ENCODE assay signal across 12 cellular contexts in the genomic region with DNA sequence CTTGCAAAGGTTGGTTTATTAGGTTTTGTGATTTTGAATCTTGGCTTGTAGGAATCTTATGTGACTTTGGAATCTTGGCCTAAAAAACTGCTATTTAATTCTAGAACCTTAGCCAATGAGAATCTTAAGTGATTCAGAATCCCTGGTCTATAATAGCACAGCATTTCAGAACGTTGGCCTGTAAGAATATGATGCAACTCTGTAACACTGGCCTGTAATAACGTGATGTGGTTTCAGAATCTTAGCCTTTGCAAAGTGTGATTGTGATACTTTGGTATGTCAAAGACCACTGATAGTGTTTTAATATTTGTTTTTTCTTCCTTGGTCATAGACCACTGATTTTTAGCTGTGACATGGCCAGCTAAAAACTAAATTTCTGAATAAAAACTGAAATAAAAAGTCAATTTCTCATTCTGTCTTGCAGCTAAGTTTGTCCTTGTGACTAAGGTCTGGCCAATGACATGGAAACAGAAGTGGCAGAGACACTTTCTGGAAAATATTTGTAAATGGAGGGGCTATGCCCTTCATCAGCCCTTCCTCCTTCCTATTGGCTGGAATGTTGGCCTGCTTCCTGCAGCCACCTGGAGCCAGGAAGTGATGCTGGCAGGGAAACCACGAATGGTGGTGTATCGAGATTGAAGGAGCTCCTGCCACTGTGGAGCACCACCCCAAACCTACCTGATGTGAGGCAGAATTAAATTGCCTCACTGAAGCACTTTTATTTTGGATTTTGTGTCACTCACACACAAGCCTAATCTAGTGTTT. TPM values are rescaled to one million over a fixed set of nuclear protein-coding genes. Genes with fewer than 3 reads are reported as not detected.
DNase-seq lines count a peak whose midpoint lies in the region; TF ChIP-seq lines count a peak whose summit lies in the region.
"Had no signal": no experiment of that assay in that cellular context is flagged by ENCODE, and none has a peak within 500 bp of the region (broad histone marks: within the 10 kb centered on the region; RNA-seq: fewer than 3 reads in every experiment).

No MANE protein-coding gene starts in this region.

- POLR2A ChIA-PET in OCI-LY7 (lab: Charles Lee) = interaction anchor here (0.6 kb wide), 1 partner anchor 54 kb away, joined by 3 read pairs; no protein-coding TSS in a partner anchor

- H3K9me3 ChIP-seq in OCI-LY7 (ENCODE audit: low read length) = peaks cover 8% of the 10 kb centered on the region; the same call in 1 of the 2 replicates
- H3K9me3 ChIP-seq in effector memory CD4-positive, alpha-beta T cell (ENCODE audit: control insufficient read depth, low read length) = no peaks in the 10 kb centered on the region
- H3K9me3 ChIP-seq in MM.1S (replicated peaks; ENCODE audit: insufficient read depth, low read length) = no peaks in the 10 kb centered on the region
- H3K9me3 ChIP-seq: SJCRH30 had no signal

- H3K27ac ChIP-seq in OCI-LY7 (ENCODE audit: low read depth, low read length, poor library complexity, severe bottlenecking) = no peak overlapping the region
- peak overlapping the region; percentile 56 for H3K27ac ChIP-seq in epithelial cell of prostate
- H3K27ac ChIP-seq in effector memory CD4-positive, alpha-beta T cell (ENCODE audit: insufficient read depth, low read length, poor library complexity, severe bottlenecking) = no peak overlapping the region
- no peak overlapping the region for H3K27ac ChIP-seq in MM.1S (ENCODE audit: low read length)
- H3K27ac ChIP-seq: foreskin keratinocyte, SJCRH30 had no signal

- no peaks in the 10 kb centered on the region for H3K27me3 ChIP-seq in effector memory CD4-positive, alpha-beta T cell (replicated peaks; ENCODE audit: control insufficient read depth, insufficient read depth, low read length, poor library complexity, severe bottlenecking)
- no peaks in the 10 kb centered on the region for H3K27me3 ChIP-seq in MM.1S (replicated peaks; ENCODE audit: insufficient read depth, low read length)
- H3K27me3 ChIP-seq: SJCRH30 had no signal

- CTCF ChIA-PET in OCI-LY7 (lab: Charles Lee; ENCODE audit: unreplicated experiment) = interaction anchor here (1.6 kb wide), 1 partner anchor 14 kb away, joined by 5 read pairs; no protein-coding TSS in a partner anchor

- H3K27me3 Mint-ChIP-seq in osteocyte (ENCODE audit: unreplicated experiment) = no peaks in the 10 kb centered on the region

- BruUV-seq in OCI-LY7 (replicated peaks; lab: Mats Ljungman, UMichigan) = no TSS peak

- no peak overlapping the region for H3K4me3 Mint-ChIP-seq in osteocyte (ENCODE audit: unreplicated experiment)

- H3K4me1 ChIP-seq in OCI-LY7 (ENCODE audit: insufficient read depth, low read length, poor library complexity, severe bottlenecking) (no peaks in the 10 kb centered on the region), MM.1S (ENCODE audit: low read length) (no peaks in the 10 kb centered on the region)
- H3K4me1 ChIP-seq in effector memory CD4-positive, alpha-beta T cell (ENCODE audit: control insufficient read depth, insufficient read depth, low read length, poor library complexity, severe bottlenecking) = no peaks in the 10 kb centered on the region
- H3K4me1 ChIP-seq: Caco-2, foreskin keratinocyte, SJCRH30 had no signal

- H3K9ac ChIP-seq in MM.1S (ENCODE audit: low read length) = no peak overlapping the region

- H2AFZ ChIP-seq in OCI-LY7 (ENCODE audit: low read length) (0 out of 2 replicates have a peak overlapping the region, but pooled peaks have one; percentile 15), MM.1S (ENCODE audit: low read length) (no peak overlapping the region)

- peaks cover 23% of the 10 kb centered on the region for H3K4me1 Mint-ChIP-seq in osteocyte (ENCODE audit: unreplicated experiment)

- peak overlapping the region; percentile 90 for H3K27ac Mint-ChIP-seq in osteocyte (ENCODE audit: unreplicated experiment)

- H4K20me1 ChIP-seq in OCI-LY7 (ENCODE audit: insufficient read depth, low read length) (no peaks in the 10 kb centered on the region), MM.1S (ENCODE audit: insufficient read depth, low read length) (no peaks in the 10 kb centered on the region)

- H3K36me3 Mint-ChIP-seq in osteocyte (ENCODE audit: unreplicated experiment) = peaks cover 24% of the 10 kb centered on the region

- no peaks in the 10 kb centered on the region for H3K79me2 ChIP-seq in OCI-LY7 (ENCODE audit: insufficient read depth, low read depth, low read length)
- no peaks in the 10 kb centered on the region for H3K79me2 ChIP-seq in MM.1S (ENCODE audit: low read length)

- H3F3A ChIP-seq in MM.1S (ENCODE audit: insufficient read depth, low read length) = no peaks in the 10 kb centered on the region

- intact Hi-C loops in OCI-LY7 (cut with micrococcal nuclease; ENCODE audit: unreplicated experiment) = no loop called here

- H3K9me3 Mint-ChIP-seq in osteocyte (ENCODE audit: unreplicated experiment) = peaks cover 10% of the 10 kb centered on the region

- H3K9me2 ChIP-seq in OCI-LY7 (ENCODE audit: insufficient read depth, low read length) (no peaks in the 10 kb centered on the region), MM.1S (replicated peaks; ENCODE audit: insufficient read depth, low read length) (no peaks in the 10 kb centered on the region)

- no peak overlapping the region for H3K4me3 ChIP-seq in OCI-LY7 (ENCODE audit: low read depth, low read length, poor library complexity, severe bottlenecking)
- no peak overlapping the region for H3K4me3 ChIP-seq in effector memory CD4-positive, alpha-beta T cell (ENCODE audit: insufficient read depth, low read depth, low read length, poor library complexity, severe bottlenecking)
- no peak overlapping the region for H3K4me3 ChIP-seq in MM.1S (ENCODE audit: low read length)
- H3K4me3 ChIP-seq: SJCRH30 had no signal

- H3K36me3 ChIP-seq in OCI-LY7 (ENCODE audit: insufficient read depth, low read length) (no peaks in the 10 kb centered on the region), MM.1S (replicated peaks; ENCODE audit: insufficient read depth, low read length) (no peaks in the 10 kb centered on the region)
- H3K36me3 ChIP-seq in effector memory CD4-positive, alpha-beta T cell (ENCODE audit: control insufficient read depth, insufficient read depth, low read length) = no peaks in the 10 kb centered on the region
- H3K36me3 ChIP-seq: SJCRH30 had no signal

- no peak overlapping the region for H3K4me2 ChIP-seq in OCI-LY7 (ENCODE audit: low read length)
- H3K4me2 ChIP-seq in MM.1S (ENCODE audit: low read depth, low read length) = no peak overlapping the region

- no peak for TF ChIP-seq CTCF in OCI-LY7 (conservative IDR thresholded peaks at IDR 0.05; ENCODE audit: low read length)
- no peak for TF ChIP-seq CTCF in osteocyte (IDR thresholded peaks at IDR 0.05)
- no peak for TF ChIP-seq CTCF in MM.1S (IDR thresholded peaks at IDR 0.05; ENCODE audit: low read length)

- DNase-seq in Daoy (ENCODE audit: low read depth) (peak; percentile 45), OCI-LY7 (ENCODE audit: low spot score) (no peak), epithelial cell of prostate (ENCODE audit: low read depth, low spot score) (no peak), osteocyte (ENCODE audit: extremely low spot score, unreplicated experiment) (no peak), cortex of kidney (lab: John Stamatoyannopoulos, UW) (no peak), MM.1S (no peak)
- no peak for DNase-seq in activated naive CD4-positive, alpha-beta T cell (lab: John Stamatoyannopoulos, UW)
- no peak for DNase-seq in effector memory CD4-positive, alpha-beta T cell
- DNase-seq: activated CD4-positive, alpha-beta T cell treated with anti-CD3 and anti-CD28 coated beads, Interleukin-2, amount 50 U/mL, for 1 hour; Caco-2; SJCRH30 had no signal

RNA-seq across cellular contexts. Expression of a gene that starts 42.3 kb away (rescaled TPM):
- total RNA-seq in Daoy (2014; rRNA removed; shearing (Covaris generic)) = 2.5 and 2.6 TPM in 2 replicates
- total RNA-seq in OCI-LY7 (2014; rRNA removed; shearing (Covaris generic)) = 11.3 and 12.5 TPM in 2 replicates
- 7.4 and 10.5 TPM in 2 replicates for total RNA-seq in OCI-LY7 (2022)
- 21.8 and 22.6 TPM in 2 replicates for total RNA-seq in osteocyte
- total RNA-seq: SJCRH30 had no signal
